In genomic region chr11:79150966-79151365, GRCh38 we compare ENCODE assay signal across 18 cellular contexts.
A peak's percentile ranks its signal among the peaks of the same experiment; 100 is the strongest.
DNase-seq lines count a peak whose midpoint lies in the region; ATAC-seq, FAIRE-seq and TF ChIP-seq lines count a peak whose summit lies in the region.
"Had no signal": no experiment of that assay in that cellular context is flagged by ENCODE, and none has a peak within 500 bp of the region (broad histone marks: within the 10 kb centered on the region; RNA-seq: fewer than 3 reads in every experiment).

No MANE protein-coding gene starts in this region.

- H2AFZ ChIP-seq in keratinocyte (ENCODE audit: control insufficient read depth, low read length), result no peak overlapping the region
- H2AFZ ChIP-seq: GM23248 had no signal

- dilution Hi-C loops in keratinocyte (cut with MboI; ENCODE audit: extremely low pct_ligation_motif_present, low sequenced_read_pairs), result no loop called here

- no peak overlapping the region for H3K4me2 ChIP-seq in keratinocyte (ENCODE audit: control insufficient read depth, extremely low read depth, insufficient read depth, low read depth, low read length)

- intact Hi-C loops in Right ventricle myocardium superior (cut with DNase I), result no loop called here

- FAIRE-seq in keratinocyte (lab: Jason Lieb, UNC), result peak; percentile 78
- FAIRE-seq: GM12891 had no signal

- no peaks in the 10 kb centered on the region for H3K27me3 ChIP-seq in RWPE2 (ENCODE audit: insufficient read depth, poor library complexity, severe bottlenecking)
- H3K27me3 ChIP-seq in keratinocyte (ENCODE audit: control insufficient read depth, extremely low read depth, insufficient read depth, low read length), result no peaks in the 10 kb centered on the region
- H3K27me3 ChIP-seq: BLaER1 had no signal

- H3K9me3 ChIP-seq in RWPE2 (ENCODE audit: severe bottlenecking), result no peaks in the 10 kb centered on the region
- no peaks in the 10 kb centered on the region for H3K9me3 ChIP-seq in keratinocyte (ENCODE audit: control insufficient read depth, low read depth, low read length)
- H3K9me3 ChIP-seq: BLaER1 had no signal

- H3K36me3 ChIP-seq in RWPE2 (ENCODE audit: low read depth) (no peaks in the 10 kb centered on the region), keratinocyte (ENCODE audit: control insufficient read depth in 2 of 2, extremely low read depth in 1 of 2, insufficient read depth in 2 of 2, low read length in 2 of 2) (peaks cover 0 to 4% of the 10 kb centered on the region in 2 experiments)

- H3K27ac ChIP-seq in RWPE2 (ENCODE audit: poor library complexity, severe bottlenecking) (no peak overlapping the region), epithelial cell of prostate (no peak overlapping the region), keratinocyte (ENCODE audit: control insufficient read depth, insufficient read depth, low read length) (no peak overlapping the region)
- H3K27ac ChIP-seq: 22Rv1, BLaER1, GM23248, HL-60 had no signal

- H3K9ac ChIP-seq in keratinocyte (ENCODE audit: control insufficient read depth, extremely low read depth, insufficient read depth, low read length), result no peak overlapping the region
- H3K9ac ChIP-seq: BLaER1, GM23248 had no signal

- DNase-seq in DMS53 (lab: John Stamatoyannopoulos, UW) (peak; percentile 42), DMS53 treated with DMSO at 0.1 percent for 48 hours (lab: John Stamatoyannopoulos, UW; ENCODE audit: unreplicated experiment) (no peak), RWPE2 (ENCODE audit: low spot score) (no peak), epithelial cell of prostate (ENCODE audit: low read depth, low spot score) (peak; percentile 26), keratinocyte (ENCODE audit: low read depth, low spot score) (peak; percentile 15), Right ventricle myocardium superior (no peak), NCI-H2227 (lab: John Stamatoyannopoulos, UW; ENCODE audit: unreplicated experiment) (no peak), germinal center (ENCODE audit: low spot score) (no peak)
- DNase-seq: DMS 273 treated with DMSO at 0.1 percent for 48 hours, GM23248, KG1, NCI-H1092 treated with DMSO at 0.1 percent for 48 hours, NCI-H1694 had no signal

- no peaks in the 10 kb centered on the region for H4K20me1 ChIP-seq in keratinocyte (ENCODE audit: control insufficient read depth, extremely low read depth, insufficient read depth, low read length)
- H4K20me1 ChIP-seq: BLaER1 had no signal

- no peaks in the 10 kb centered on the region for H3K9me1 ChIP-seq in keratinocyte (ENCODE audit: control insufficient read depth, extremely low read depth, insufficient read depth, low read length)

- TF ChIP-seq CTCF in RWPE2 (IDR thresholded peaks at IDR 0.05; ENCODE audit: poor library complexity, severe bottlenecking) (no peak), keratinocyte (optimal IDR thresholded peaks at IDR 0.05 in 1 of 3, IDR thresholded peaks at IDR 0.05 in 1 of 3, conservative IDR thresholded peaks at IDR 0.05 in 1 of 3; ENCODE audit: extremely low read depth in 1 of 3, insufficient read depth in 2 of 3, low read length in 3 of 3) (no peak)

- H3K79me2 ChIP-seq in keratinocyte (ENCODE audit: control insufficient read depth, insufficient read depth, low read length), result no peaks in the 10 kb centered on the region

- peaks cover 4% of the 10 kb centered on the region for H3K4me1 ChIP-seq in RWPE2 (ENCODE audit: insufficient read depth, poor library complexity, severe bottlenecking)
- peaks cover 9% of the 10 kb centered on the region for H3K4me1 ChIP-seq in keratinocyte (ENCODE audit: control insufficient read depth, extremely low read depth, insufficient read depth, low read length)

- H3K4me3 ChIP-seq in RWPE2 (ENCODE audit: severe bottlenecking), result no peak overlapping the region
- no peak overlapping the region for H3K4me3 ChIP-seq in keratinocyte (ENCODE audit: control insufficient read depth in 2 of 3, extremely low read depth in 1 of 3, insufficient read depth in 2 of 3, low read depth in 1 of 3, low read length in 3 of 3)
- H3K4me3 ChIP-seq: BLaER1, GM23248 had no signal

- peak; percentile 29; the same call in 1 of the 3 replicates for ATAC-seq in RWPE2 (ENCODE audit: low read depth)
- ATAC-seq in Right ventricle myocardium superior (ENCODE audit: poor library complexity), result no peak
- ATAC-seq: Right ventricle myocardium inferior had no signal

Comparison
In these comparisons a context has a peak if more than half of its experiments do, and no peak if none do; other contexts are left out.
1. DNase-seq: peak in DMS53 (single experiment), epithelial cell of prostate (single experiment) and keratinocyte (single experiment); none in DMS53 treated with DMSO at 0.1 percent for 48 hours (single experiment), RWPE2 (single experiment), Right ventricle myocardium superior (single experiment), NCI-H2227 (single experiment) and germinal center (single experiment).